In the genomic region with DNA sequence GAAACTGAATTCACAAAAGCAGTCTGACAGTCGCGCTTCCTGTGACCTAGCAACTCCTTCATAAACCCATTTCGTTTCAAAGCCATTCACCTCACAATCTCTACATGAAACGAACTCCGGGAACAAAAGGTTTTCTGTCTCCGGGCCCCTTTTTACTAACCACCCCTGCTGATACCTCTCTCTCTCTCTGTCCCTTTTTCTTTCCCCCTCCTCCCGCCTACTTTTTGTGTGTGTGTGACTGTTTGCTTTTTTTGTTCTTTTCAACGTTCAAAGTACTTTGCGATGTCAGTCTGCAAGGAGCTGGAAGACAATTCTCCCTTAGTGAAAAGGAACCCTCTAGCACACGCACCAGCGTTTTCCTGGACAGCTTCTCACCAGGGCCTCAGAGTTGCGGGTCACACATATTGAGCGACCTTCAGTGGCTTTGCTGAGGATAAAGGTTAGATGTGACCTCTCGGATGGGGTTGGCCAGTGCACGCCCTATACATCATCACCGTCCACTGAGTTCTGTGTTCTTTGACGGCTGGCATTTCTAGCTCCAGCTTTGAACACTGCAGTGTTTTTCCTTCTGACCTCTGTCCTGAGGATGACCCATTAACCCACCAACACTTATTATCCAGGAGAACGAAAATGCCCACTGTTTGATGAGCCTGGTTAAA, we compare ENCODE assay signal across 8 cellular contexts. TPM values are rescaled to one million over a fixed set of nuclear protein-coding genes. Genes with fewer than 3 reads are reported as not detected.
DNase-seq lines count a peak whose midpoint lies in the region; ATAC-seq and TF ChIP-seq lines count a peak whose summit lies in the region.

No MANE protein-coding gene starts in this region.

- DNase-seq in GM12865 (ENCODE audit: low read depth) (peak; percentile 22), HFF-Myc (ENCODE audit: extremely low read depth, low read depth) (no peak), RPMI7951 (ENCODE audit: low read depth) (peak; percentile 38), endothelial cell (ENCODE audit: low spot score) (no peak), natural killer cell (peak; percentile 34), glomerular visceral epithelial cell (ENCODE audit: extremely low spot score) (no peak), iPS-NIHi7 (ENCODE audit: extremely low spot score) (no peak)

- H3K27ac Mint-ChIP-seq in endothelial cell (ENCODE audit: unreplicated experiment) (peak overlapping the region; percentile 98), natural killer cell (peak overlapping the region; percentile 96 to 98)

- ATAC-seq in natural killer cell = peak; percentile 1 to 13 (median 1)
- ATAC-seq in HG03565 (IDR thresholded peaks at IDR 0.05; ENCODE audit: unreplicated experiment) = no peak

- H3K36me3 Mint-ChIP-seq in endothelial cell (ENCODE audit: low read depth, unreplicated experiment) = no peaks in the 10 kb centered on the region
- H3K36me3 Mint-ChIP-seq in natural killer cell = no peaks in the 10 kb centered on the region

- peak overlapping the region; percentile 93 for H3K4me3 Mint-ChIP-seq in endothelial cell (ENCODE audit: unreplicated experiment)
- peak overlapping the region; percentile 94 for H3K4me3 Mint-ChIP-seq in natural killer cell

- H3K9me3 Mint-ChIP-seq in endothelial cell (ENCODE audit: unreplicated experiment) (no peaks in the 10 kb centered on the region), natural killer cell (no peaks in the 10 kb centered on the region)

- H3K27me3 Mint-ChIP-seq in endothelial cell (ENCODE audit: unreplicated experiment) (peaks cover 6% of the 10 kb centered on the region), natural killer cell (ENCODE audit: low read depth in 2 of 2) (no peaks in the 10 kb centered on the region)

- H3K4me1 Mint-ChIP-seq in endothelial cell (ENCODE audit: unreplicated experiment) = peaks cover 16% of the 10 kb centered on the region
- peaks cover 74 to 80% of the 10 kb centered on the region in 2 donors for H3K4me1 Mint-ChIP-seq in natural killer cell

- intact Hi-C loops in natural killer cell (cut with micrococcal nuclease) = loop anchor here (1.0 to 10.0 kb wide), 9 partner anchors 9 to 538 kb away; partner anchors contain the start of genes C6orf52, PAK1IP1 and SMIM13

- TF ChIP-seq CTCF in GM12865 (IDR thresholded peaks at IDR 0.05; ENCODE audit: insufficient read depth, low read depth, low read length, missing control alignments) (no peak), HFF-Myc (IDR thresholded peaks at IDR 0.05; ENCODE audit: low read depth, low read length, missing control alignments) (no peak), endothelial cell (IDR thresholded peaks at IDR 0.05; ENCODE audit: unreplicated experiment) (no peak), natural killer cell (IDR thresholded peaks at IDR 0.05) (no peak)

- peak overlapping the region; percentile 64 for H3K4me3 ChIP-seq in GM12865 (ENCODE audit: low read depth, low read length)
- peak overlapping the region; percentile 74 for H3K4me3 ChIP-seq in HFF-Myc (replicated peaks; ENCODE audit: low read depth, low read length)

RNA-seq across cellular contexts. Expression of gene NEDD9, which starts 0.6 kb away (rescaled TPM):
- 8.1 and 11.5 TPM in 2 replicates for total RNA-seq in RPMI7951 (2014; rRNA removed; shearing (Covaris generic))
- total RNA-seq in endothelial cell (ENCODE audit: unreplicated experiment) (3.2 TPM), natural killer cell (100 to 1,000 TPM; 106 to 110 (median 107) TPM)

Comparison
In these comparisons a context has a peak if more than half of its experiments do, and no peak if none do; other contexts are left out.
1. DNase-seq: peak in GM12865 (single experiment), RPMI7951 (single experiment) and natural killer cell (single experiment); none in HFF-Myc (single experiment), endothelial cell (single experiment), glomerular visceral epithelial cell (single experiment) and iPS-NIHi7 (single experiment).